37 cellular contexts compared by ENCODE assay signal in genomic region chr7:142010952-142011548, GRCh38. TPM values are rescaled to one million over a fixed set of nuclear protein-coding genes. Genes with fewer than 3 reads are reported as not detected.
"Had no signal": no experiment of that assay in that cellular context is flagged by ENCODE, and none has a peak within 500 bp of the region (broad histone marks: within the 10 kb centered on the region; RNA-seq: fewer than 3 reads in every experiment).

No MANE protein-coding gene starts in this region.

- H3K36me3 ChIP-seq: WERI-Rb-1 had no signal

- H3K4me3 ChIP-seq: PC-9 had no signal

- H3K4me3 Mint-ChIP-seq: activated CD4-positive, alpha-beta memory T cell treated with anti-CD3 and anti-CD28 coated beads, Interleukin-2, amount 10 ng/mL, durations not matched to agents 7 days and 5 days; activated CD8-positive, alpha-beta memory T cell treated with anti-CD3 and anti-CD28 coated beads, Interleukin-2, amount 10 ng/mL, durations not matched to agents 7 days and 5 days; activated naive CD4-positive, alpha-beta T cell treated with anti-CD3 and anti-CD28 coated beads, Interleukin-2, amount 10 ng/mL, durations not matched to agents 7 days and 5 days; activated naive CD8-positive, alpha-beta T cell; activated naive CD8-positive, alpha-beta T cell treated with anti-CD3 and anti-CD28 coated beads, Interleukin-2, amount 50 U/mL, for 24 hours; brain had no signal

- H3K4me1 Mint-ChIP-seq: activated CD4-positive, alpha-beta memory T cell treated with anti-CD3 and anti-CD28 coated beads, Interleukin-2, amount 10 ng/mL, durations not matched to agents 7 days and 5 days; activated CD8-positive, alpha-beta memory T cell treated with anti-CD3 and anti-CD28 coated beads, Interleukin-2, amount 10 ng/mL, durations not matched to agents 7 days and 5 days; activated naive CD4-positive, alpha-beta T cell treated with anti-CD3 and anti-CD28 coated beads, Interleukin-2, amount 10 ng/mL, durations not matched to agents 7 days and 5 days; activated naive CD8-positive, alpha-beta T cell treated with anti-CD3 and anti-CD28 coated beads, Interleukin-2, amount 50 U/mL, for 24 hours; brain had no signal

- DNase-seq: activated CD4-positive, alpha-beta memory T cell treated with anti-CD3 and anti-CD28 coated beads, Interleukin-2, amount 10 ng/mL, durations not matched to agents 7 days and 5 days; activated CD4-positive, alpha-beta T cell treated with anti-CD3 and anti-CD28 coated beads for 1 hour; activated CD4-positive, alpha-beta T cell treated with anti-CD3 and anti-CD28 coated beads for 48 hours; activated CD4-positive, CD25-positive, alpha-beta regulatory T cell; activated CD8-positive, alpha-beta memory T cell treated with anti-CD3 and anti-CD28 coated beads for 24 hours; activated CD8-positive, alpha-beta memory T cell treated with anti-CD3 and anti-CD28 coated beads, Interleukin-2, amount 10 ng/mL, durations not matched to agents 7 days and 5 days; activated CD8-positive, alpha-beta memory T cell treated with anti-CD3 and anti-CD28 coated beads, Interleukin-2, amount 50 U/mL, for 48 hours; activated effector memory CD4-positive, alpha-beta T cell treated with Interleukin-2 at 50 U/mL for 16 hours; activated naive CD4-positive, alpha-beta T cell treated with anti-CD3 and anti-CD28 coated beads, Interleukin-2, amount 10 ng/mL, durations not matched to agents 7 days and 5 days; activated naive CD8-positive, alpha-beta T cell treated with anti-CD3 and anti-CD28 coated beads, Interleukin-2, amount 50 U/mL, for 24 hours; activated T-cell treated with anti-CD3 and anti-CD28 coated beads, Interleukin-2, amount 50 U/mL, for 48 hours; anterior cingulate cortex; caudate nucleus; cerebellar nuclear complex; NCI-H1105; NCI-H1436 treated with DMSO at 0.1 percent for 48 hours; NCI-H1694 treated with DMSO at 0.1 percent for 48 hours; NCI-H2029; NCI-H345; NCI-H524 treated with DMSO at 0.1 percent for 48 hours; PC-9; SIG-M5; SW 1271; T1000; WERI-Rb-1 had no signal

- H3K36me3 Mint-ChIP-seq: activated CD8-positive, alpha-beta memory T cell treated with anti-CD3 and anti-CD28 coated beads, Interleukin-2, amount 10 ng/mL, durations not matched to agents 7 days and 5 days; activated naive CD4-positive, alpha-beta T cell treated with anti-CD3 and anti-CD28 coated beads, Interleukin-2, amount 10 ng/mL, durations not matched to agents 7 days and 5 days; activated naive CD8-positive, alpha-beta T cell; brain had no signal

- H3K27ac ChIP-seq: KMS-11, PC-9, RWPE1, WERI-Rb-1 had no signal

- H3K9me3 Mint-ChIP-seq: activated CD4-positive, alpha-beta memory T cell treated with anti-CD3 and anti-CD28 coated beads, Interleukin-2, amount 10 ng/mL, durations not matched to agents 7 days and 5 days; activated naive CD4-positive, alpha-beta T cell treated with anti-CD3 and anti-CD28 coated beads, Interleukin-2, amount 10 ng/mL, durations not matched to agents 7 days and 5 days; activated naive CD8-positive, alpha-beta T cell treated with anti-CD3 and anti-CD28 coated beads, Interleukin-2, amount 50 U/mL, for 24 hours; brain had no signal

- H3K27me3 Mint-ChIP-seq: activated CD4-positive, alpha-beta memory T cell treated with anti-CD3 and anti-CD28 coated beads, Interleukin-2, amount 10 ng/mL, durations not matched to agents 7 days and 5 days; activated naive CD4-positive, alpha-beta T cell treated with anti-CD3 and anti-CD28 coated beads, Interleukin-2, amount 10 ng/mL, durations not matched to agents 7 days and 5 days; activated naive CD8-positive, alpha-beta T cell; activated naive CD8-positive, alpha-beta T cell treated with anti-CD3 and anti-CD28 coated beads, Interleukin-2, amount 50 U/mL, for 24 hours; brain had no signal

- H3K27ac Mint-ChIP-seq: activated CD4-positive, alpha-beta memory T cell treated with anti-CD3 and anti-CD28 coated beads, Interleukin-2, amount 10 ng/mL, durations not matched to agents 7 days and 5 days; activated CD8-positive, alpha-beta memory T cell treated with anti-CD3 and anti-CD28 coated beads, Interleukin-2, amount 10 ng/mL, durations not matched to agents 7 days and 5 days; activated naive CD4-positive, alpha-beta T cell treated with anti-CD3 and anti-CD28 coated beads, Interleukin-2, amount 10 ng/mL, durations not matched to agents 7 days and 5 days; activated naive CD8-positive, alpha-beta T cell; activated naive CD8-positive, alpha-beta T cell treated with anti-CD3 and anti-CD28 coated beads, Interleukin-2, amount 50 U/mL, for 24 hours; brain had no signal

RNA-seq across cellular contexts. Expression of gene MGAM, which starts 15.4 kb away (rescaled TPM):
- total RNA-seq: activated CD8-positive, alpha-beta memory T cell treated with anti-CD3 and anti-CD28 coated beads, Interleukin-2, amount 10 ng/mL, durations not matched to agents 7 days and 5 days; NCI-H460; T-helper 1 cell treated with Interleukin-12 subunit alpha and Interleukin-12 subunit beta and Interleukin-4 antibody, amounts not matched to agents 30 ng/mL and 1 ng/mL, for 36 hours had no signal

RNA-seq across cellular contexts. Expression of gene TAS2R38, which starts 37.5 kb away (rescaled TPM):
- total RNA-seq: activated CD4-positive, alpha-beta memory T cell treated with anti-CD3 and anti-CD28 coated beads, Interleukin-2, amount 10 ng/mL, durations not matched to agents 7 days and 5 days; activated CD8-positive, alpha-beta memory T cell treated with anti-CD3 and anti-CD28 coated beads, Interleukin-2, amount 10 ng/mL, durations not matched to agents 7 days and 5 days; bronchial epithelial cell; MCF 10A; NCI-H460; OCI-LY7; PC-9; Right ventricle myocardium inferior; SK-MEL-5; T-helper 1 cell treated with Interleukin-12 subunit alpha and Interleukin-12 subunit beta and Interleukin-4 antibody, amounts not matched to agents 30 ng/mL and 1 ng/mL, for 36 hours; T-helper 2 cell treated with Interferon-gamma antibody and Interleukin-4, amounts not matched to agents 100 ng/mL and 5 ng/mL, for 36 hours had no signal
